ENCODE assay signal across 8 cellular contexts in the genomic region with DNA sequence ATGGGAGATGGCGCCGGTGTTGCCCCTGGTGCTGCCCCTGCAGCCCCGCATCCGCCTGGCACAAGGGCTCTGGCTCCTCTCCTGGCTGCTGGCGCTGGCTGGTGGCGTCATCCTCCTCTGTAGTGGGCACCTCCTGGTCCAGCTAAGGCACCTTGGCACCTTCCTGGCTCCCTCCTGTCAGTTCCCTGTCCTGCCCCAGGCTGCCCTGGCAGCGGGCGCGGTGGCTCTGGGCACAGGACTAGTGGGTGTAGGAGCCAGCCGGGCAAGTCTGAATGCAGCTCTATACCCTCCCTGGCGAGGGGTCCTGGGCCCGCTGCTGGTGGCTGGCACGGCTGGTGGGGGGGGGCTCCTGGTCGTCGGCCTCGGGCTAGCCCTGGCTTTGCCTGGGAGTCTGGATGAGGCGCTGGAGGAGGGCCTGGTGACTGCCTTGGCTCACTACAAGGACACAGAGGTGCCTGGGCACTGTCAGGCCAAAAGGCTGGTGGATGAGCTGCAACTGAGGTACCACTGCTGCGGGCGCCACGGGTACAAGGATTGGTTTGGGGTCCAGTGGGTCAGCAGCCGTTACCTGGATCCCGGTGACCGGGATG. TPM values are rescaled to one million over a fixed set of nuclear protein-coding genes. Genes with fewer than 3 reads are reported as not detected.
DNase-seq lines count a peak whose midpoint lies in the region; ATAC-seq, FAIRE-seq and TF ChIP-seq lines count a peak whose summit lies in the region.

No MANE protein-coding gene starts in this region.

- no TSS peak for BruUV-seq in HCT116 (replicated peaks; lab: Mats Ljungman, UMichigan)

- POLR2A ChIA-PET in HCT116 (lab: Charles Lee), result interaction anchor here (2.2 kb wide), 1 partner anchor 8 kb away, joined by 5 read pairs; the partner anchor contains the start of gene B3GAT3
- POLR2A ChIA-PET in activated CD4-positive, alpha-beta memory T cell treated with anti-CD3 and anti-CD28 coated beads for 36 hours (lab: Charles Lee), result interaction anchor here (0.6 to 4.3 kb wide), 6 partner anchors 8 to 161 kb away, joined by 3 to 38 read pairs (median 5); partner anchors contain the start of genes B3GAT3, C11orf98, CSKMT and MTA2

- TF ChIP-seq CTCF in HCT116 (IDR thresholded peaks at IDR 0.05 in 2 of 3, conservative IDR thresholded peaks at IDR 0.05 in 1 of 3; ENCODE audit: borderline replicate concordance in 1 of 3, insufficient read depth in 1 of 3, low read depth in 2 of 3, low read length in 2 of 3), result no peak
- TF ChIP-seq CTCF in GM20000 (IDR thresholded peaks at IDR 0.05; ENCODE audit: extremely low read depth, missing control alignments), result no peak

- DNase-seq in HCT116 (ENCODE audit: low read depth, low spot score), result no peak
- no peak for DNase-seq in activated CD4-positive, alpha-beta memory T cell treated with anti-CD3 and anti-CD28 coated beads for 36 hours
- DNase-seq in hypothalamus (lab: John Stamatoyannopoulos, UW), result peak in 27 of 51 donors; percentile 36 to 84 (median 65)
- DNase-seq in small intestine, result no peak
- DNase-seq in germinal center (ENCODE audit: low spot score), result no peak
- no peak for DNase-seq in GM20000 (ENCODE audit: low spot score)
- DNase-seq in DMS 273 (lab: John Stamatoyannopoulos, UW; ENCODE audit: unreplicated experiment), result no peak

- no peak for TF ChIP-seq POLR2A in HCT116 (IDR thresholded peaks at IDR 0.05; ENCODE audit: borderline replicate concordance, extremely low read depth, insufficient read depth, insufficient read length)

- no peaks in the 10 kb centered on the region for H3K9me2 ChIP-seq in HCT116 (ENCODE audit: insufficient read depth)

- TF ChIP-seq RAD21 in HCT116 (IDR thresholded peaks at IDR 0.05; ENCODE audit: low read depth), result no peak

- CTCF ChIA-PET in HCT116 (lab: Charles Lee), result interaction anchor here (1.4 to 2.8 kb wide), 2 partner anchors 8 to 14 kb away, joined by 4 to 16 read pairs; partner anchors contain the start of gene B3GAT3
- CTCF ChIA-PET in activated CD4-positive, alpha-beta memory T cell treated with anti-CD3 and anti-CD28 coated beads for 36 hours (lab: Charles Lee), result interaction anchor here (0.6 to 2.4 kb wide), 6 partner anchors 8 to 52 kb away, joined by 3 to 18 read pairs (median 4); partner anchors contain the start of genes B3GAT3, C11orf98, CSKMT and MTA2

- RAD21 ChIA-PET in HCT116 (lab: Charles Lee; ENCODE audit: low non-redundant PET in 1 of 2, low total read pairs in 2 of 2, uncharacterized antibody in 2 of 2, unreplicated experiment in 2 of 2), result no interaction called here

- no peak for ATAC-seq in HCT116
- no peak for ATAC-seq in GM21423 (IDR thresholded peaks at IDR 0.05; ENCODE audit: unreplicated experiment)

- H3K4me3 ChIP-seq in HCT116 (replicated peaks in 1 of 2; ENCODE audit: low read depth in 1 of 2, low read length in 2 of 2), result 0 out of 4 replicates have a peak overlapping the region, but pooled peaks of 1 of the 2 experiments have one; percentile 94
- H3K4me3 ChIP-seq in small intestine (ENCODE audit: low read depth in 1 of 2, low read length in 2 of 2), result no peak overlapping the region

- intact Hi-C loops in HCT116 (cut with micrococcal nuclease), result loop anchor here (5.0 kb wide), 1 partner anchor 34 kb away; the partner anchor contains the start of gene GANAB
- intact Hi-C loops in activated CD4-positive, alpha-beta memory T cell treated with anti-CD3 and anti-CD28 coated beads for 36 hours (cut with micrococcal nuclease), result loop anchor here (1.0 to 5.0 kb wide), 6 partner anchors 9 to 243 kb away; partner anchors contain the start of genes C11orf98, CSKMT and GANAB

- H3K9me3 Mint-ChIP-seq in activated CD4-positive, alpha-beta memory T cell treated with anti-CD3 and anti-CD28 coated beads for 36 hours, result no peaks in the 10 kb centered on the region

- no peak for FAIRE-seq in small intestine (lab: Jason Lieb, UNC)

- H3K9ac ChIP-seq in HCT116 (ENCODE audit: low read length), result peak overlapping the region; percentile 93

- H3K27me3 ChIP-seq in HCT116 (ENCODE audit: insufficient read depth, low read length), result no peaks in the 10 kb centered on the region
- no peaks in the 10 kb centered on the region for H3K27me3 ChIP-seq in small intestine (ENCODE audit: control insufficient read depth in 2 of 2, insufficient read depth in 2 of 2, low read length in 2 of 2)

- H3K27me3 Mint-ChIP-seq in activated CD4-positive, alpha-beta memory T cell treated with anti-CD3 and anti-CD28 coated beads for 36 hours, result no peaks in the 10 kb centered on the region

- H3K36me3 Mint-ChIP-seq in activated CD4-positive, alpha-beta memory T cell treated with anti-CD3 and anti-CD28 coated beads for 36 hours, result peaks cover 27% of the 10 kb centered on the region

- H3K27ac ChIP-seq in HCT116 (ENCODE audit: low read depth, low read length) (peak overlapping the region; percentile 83), small intestine (ENCODE audit: low read depth in 1 of 2, low read length in 1 of 2) (peak overlapping the region; percentile 74)

- H3K27ac Mint-ChIP-seq in activated CD4-positive, alpha-beta memory T cell treated with anti-CD3 and anti-CD28 coated beads for 36 hours, result peak overlapping the region; percentile 86

- WGBS in small intestine, 3 donors, result 37 to 68% (median 53%) methylated on average over 21 to 23 of the region's 23 CpGs

- H4K20me1 ChIP-seq in HCT116 (ENCODE audit: insufficient read depth), result no peaks in the 10 kb centered on the region

- peaks cover 40% of the 10 kb centered on the region for H3K4me1 Mint-ChIP-seq in activated CD4-positive, alpha-beta memory T cell treated with anti-CD3 and anti-CD28 coated beads for 36 hours (ENCODE audit: low read depth)

- H3K9me3 ChIP-seq in HCT116 (ENCODE audit: control insufficient read depth in 1 of 2, insufficient read depth in 1 of 2, low read depth in 1 of 2, low read length in 2 of 2) (no peaks in the 10 kb centered on the region), small intestine (ENCODE audit: control insufficient read depth, low read depth) (no peaks in the 10 kb centered on the region)

- peak overlapping the region; percentile 49 for H3K4me3 Mint-ChIP-seq in activated CD4-positive, alpha-beta memory T cell treated with anti-CD3 and anti-CD28 coated beads for 36 hours

- H2AFZ ChIP-seq in HCT116 (ENCODE audit: low read depth, low read length, poor library complexity, severe bottlenecking), result no peak overlapping the region

- peak overlapping the region; percentile 87 for H3K4me2 ChIP-seq in HCT116 (ENCODE audit: low read length)

- H3K4me1 ChIP-seq in HCT116 (ENCODE audit: control insufficient read depth in 1 of 2, insufficient read depth in 2 of 2, low read length in 2 of 2) (peaks cover 28 to 45% of the 10 kb centered on the region in 2 experiments), small intestine (ENCODE audit: control insufficient read depth in 2 of 2, insufficient read depth in 1 of 2, low read depth in 1 of 2, low read length in 1 of 2) (peaks cover 0 to 8% of the 10 kb centered on the region in 2 donors)

- peaks cover 13% of the 10 kb centered on the region for H3K79me2 ChIP-seq in HCT116 (ENCODE audit: insufficient read depth, low read length)

- H3K36me3 ChIP-seq in HCT116 (ENCODE audit: control insufficient read depth in 1 of 2, insufficient read depth in 2 of 2, low read length in 2 of 2) (peaks cover 0 to 5% of the 10 kb centered on the region in 2 experiments; a peak in 2 of 4 replicates), small intestine (ENCODE audit: control insufficient read depth in 2 of 2, insufficient read depth in 2 of 2, low read length in 2 of 2) (peaks cover 0 to 4% of the 10 kb centered on the region in 2 donors)

TF ChIP-seq in HCT116, 20 proteins besides CTCF, POLR2A, EP300 and RAD21 (continues in another document):
- TF ChIP-seq, protein P1, sequence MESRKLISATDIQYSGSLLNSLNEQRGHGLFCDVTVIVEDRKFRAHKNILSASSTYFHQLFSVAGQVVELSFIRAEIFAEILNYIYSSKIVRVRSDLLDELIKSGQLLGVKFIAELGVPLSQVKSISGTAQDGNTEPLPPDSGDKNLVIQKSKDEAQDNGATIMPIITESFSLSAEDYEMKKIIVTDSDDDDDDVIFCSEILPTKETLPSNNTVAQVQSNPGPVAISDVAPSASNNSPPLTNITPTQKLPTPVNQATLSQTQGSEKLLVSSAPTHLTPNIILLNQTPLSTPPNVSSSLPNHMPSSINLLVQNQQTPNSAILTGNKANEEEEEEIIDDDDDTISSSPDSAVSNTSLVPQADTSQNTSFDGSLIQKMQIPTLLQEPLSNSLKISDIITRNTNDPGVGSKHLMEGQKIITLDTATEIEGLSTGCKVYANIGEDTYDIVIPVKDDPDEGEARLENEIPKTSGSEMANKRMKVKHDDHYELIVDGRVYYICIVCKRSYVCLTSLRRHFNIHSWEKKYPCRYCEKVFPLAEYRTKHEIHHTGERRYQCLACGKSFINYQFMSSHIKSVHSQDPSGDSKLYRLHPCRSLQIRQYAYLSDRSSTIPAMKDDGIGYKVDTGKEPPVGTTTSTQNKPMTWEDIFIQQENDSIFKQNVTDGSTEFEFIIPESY (IDR thresholded peaks at IDR 0.05; ENCODE audit: extremely low read depth, insufficient replicate concordance, low read length), result no peak
- TF ChIP-seq TCF7L2 (IDR thresholded peaks at IDR 0.05; ENCODE audit: borderline replicate concordance, extremely low read depth, insufficient read depth, insufficient read length), result no peak
- TF ChIP-seq ZNF274 (IDR thresholded peaks at IDR 0.05; ENCODE audit: low read depth, low read length), result no peak
- TF ChIP-seq FOSL1 (IDR thresholded peaks at IDR 0.05; ENCODE audit: low read depth), result no peak
- no peak for TF ChIP-seq ZFX (IDR thresholded peaks at IDR 0.05)

RNA-seq across cellular contexts. Expression of gene ROM1, which starts 0.3 kb away (rescaled TPM):
- 2.7 TPM for total RNA-seq in HCT116 (2021; ENCODE audit: unreplicated experiment)
- 1.7 and 2.0 TPM in 2 replicates for polyA plus RNA-seq in HCT116 (2012)
- 1 to 10 TPM; 1.1 to 1.5 TPM for total RNA-seq in activated CD4-positive, alpha-beta memory T cell treated with anti-CD3 and anti-CD28 coated beads for 36 hours
- polyA plus RNA-seq in small intestine, result 1 to 10 TPM in 2 of 3 donors, under 1 TPM in 1; 0.54 to 8.4 (median 3.8) TPM

RNA-seq across cellular contexts. Expression of gene EML3, which starts 0.8 kb away (rescaled TPM):
- total RNA-seq in HCT116 (2021; ENCODE audit: unreplicated experiment), result 124 TPM
- polyA plus RNA-seq in HCT116 (2012), result 65.7 and 71.8 TPM in 2 replicates
- 100 to 1,000 TPM; 113 to 116 TPM for total RNA-seq in activated CD4-positive, alpha-beta memory T cell treated with anti-CD3 and anti-CD28 coated beads for 36 hours
- 10 to 100 TPM; 28.8 to 46.2 (median 42.3) TPM for polyA plus RNA-seq in small intestine

RNA-seq across cellular contexts. Expression of gene B3GAT3, which starts 8.4 kb away (rescaled TPM):
- total RNA-seq in HCT116 (2021; ENCODE audit: unreplicated experiment), result 51.2 TPM
- 43.8 and 48.3 TPM in 2 replicates for polyA plus RNA-seq in HCT116 (2012)
- total RNA-seq in activated CD4-positive, alpha-beta memory T cell treated with anti-CD3 and anti-CD28 coated beads for 36 hours, result 10 to 100 TPM; 67.0 to 70.4 TPM
- 10 to 100 TPM; 16.3 to 39.3 (median 21.1) TPM for polyA plus RNA-seq in small intestine

RNA-seq across cellular contexts. Expression of gene MTA2, which starts 11.7 kb away (rescaled TPM):
- 98.9 TPM for total RNA-seq in HCT116 (2021; ENCODE audit: unreplicated experiment)
- 61.2 and 68.3 TPM in 2 replicates for polyA plus RNA-seq in HCT116 (2012)
- total RNA-seq in activated CD4-positive, alpha-beta memory T cell treated with anti-CD3 and anti-CD28 coated beads for 36 hours, result 100 to 1,000 TPM; 166 to 167 TPM
- polyA plus RNA-seq in small intestine, result 10 to 100 TPM; 40.5 to 64.7 (median 40.9) TPM

RNA-seq across cellular contexts. Expression of gene TUT1, which starts 22.0 kb away (rescaled TPM):
- 49.0 TPM for total RNA-seq in HCT116 (2021; ENCODE audit: unreplicated experiment)
- polyA plus RNA-seq in HCT116 (2012), result 23.7 and 25.5 TPM in 2 replicates
- total RNA-seq in activated CD4-positive, alpha-beta memory T cell treated with anti-CD3 and anti-CD28 coated beads for 36 hours, result 10 to 100 TPM; 32.7 to 34.2 TPM
- 10 to 100 TPM in 2 of 3 donors, 1 to 10 TPM in 1; 7.8 to 20.1 (median 13.7) TPM for polyA plus RNA-seq in small intestine

Comparison
In these comparisons a context has a peak if more than half of its experiments do, and no peak if none do; other contexts are left out.
1. DNase-seq: peak in hypothalamus (27 of 51); none in HCT116 (single experiment), activated CD4-positive, alpha-beta memory T cell treated with anti-CD3 and anti-CD28 coated beads for 36 hours (single experiment), small intestine (single experiment), germinal center (single experiment), GM20000 (single experiment) and DMS 273 (single experiment).